In genomic region chr16:1723450-1724147, GRCh38 we compare ENCODE assay signal across 8 cellular contexts. TPM values are rescaled to one million over a fixed set of nuclear protein-coding genes. Genes with fewer than 3 reads are reported as not detected.
DNase-seq lines count a peak whose midpoint lies in the region; ATAC-seq and TF ChIP-seq lines count a peak whose summit lies in the region.

No MANE protein-coding gene starts in this region.

- peak; percentile 18 for DNase-seq in AML-193 (lab: John Stamatoyannopoulos, UW)
- peak; percentile 61 for DNase-seq in GM23248
- peak; percentile 49 for DNase-seq in brain microvascular endothelial cell
- peak; percentile 16 for DNase-seq in stimulated activated naive CD4-positive, alpha-beta T cell treated with Interleukin-2 at 50 U/mL for 16 hours (lab: John Stamatoyannopoulos, UW)
- no peak for DNase-seq in NCI-H1048 (lab: John Stamatoyannopoulos, UW)

- in situ Hi-C loops in GM23248 (cut with MboI) (no loop called here), brain microvascular endothelial cell (cut with HindIII; ENCODE audit: low pct_ligation_motif_present, low sequenced_read_pairs) (no loop called here)

- H3K4me1 ChIP-seq in GM23248 (ENCODE audit: insufficient read depth) = peaks cover 13% of the 10 kb centered on the region

- no peaks in the 10 kb centered on the region for H3K9me2 ChIP-seq in GM23248 (ENCODE audit: insufficient read depth)

- H4K20me1 ChIP-seq in GM23248 (ENCODE audit: insufficient read depth) = peaks cover 3% of the 10 kb centered on the region

- H3K4me3 ChIP-seq in GM23248 (no peak overlapping the region), brain microvascular endothelial cell (ENCODE audit: low read depth, low read length) (no peak overlapping the region)

- H3K27me3 ChIP-seq in GM23248 (replicated peaks; ENCODE audit: insufficient read depth) (no peaks in the 10 kb centered on the region), brain microvascular endothelial cell (replicated peaks) (no peaks in the 10 kb centered on the region), layer of hippocampus (ENCODE audit: control insufficient read depth, insufficient read depth, low read length) (no peaks in the 10 kb centered on the region)

- H3K27ac ChIP-seq in GM23248 (peak overlapping the region; percentile 59; the same call in 1 of the 2 replicates), brain microvascular endothelial cell (no peak overlapping the region), layer of hippocampus (ENCODE audit: low read depth, low read length) (peak overlapping the region; percentile 75)

- H3K36me3 ChIP-seq in GM23248 (ENCODE audit: low read depth) (no peaks in the 10 kb centered on the region; the same call in 1 of the 2 replicates), brain microvascular endothelial cell (replicated peaks) (peaks cover 26% of the 10 kb centered on the region)

- H3K4me2 ChIP-seq in GM23248 (ENCODE audit: unreplicated experiment) = no peak overlapping the region

- WGBS in GM23248 (ENCODE audit: low coverage in 1 of 2, low lambda C conversion rate in 2 of 2, missing lambda C conversion rate in 2 of 2), 2 experiments = 52 to 58% methylated on average over 6 of the region's 6 CpGs

- no peaks in the 10 kb centered on the region for H3K9me3 ChIP-seq in GM23248 (ENCODE audit: low read depth)

- ATAC-seq in SK-N-SH treated with all-trans-retinoic acid at 6 μM for 48 hours (peak; percentile 67), HG03097 (IDR thresholded peaks at IDR 0.05; ENCODE audit: low FRiP score, unreplicated experiment) (no peak)

- H3K9ac ChIP-seq in GM23248 = no peak overlapping the region; the same call in 1 of the 2 replicates

- peak; percentile 79 for TF ChIP-seq CTCF in brain microvascular endothelial cell (IDR thresholded peaks at IDR 0.05; ENCODE audit: low read depth, low read length, missing control alignments)

- peaks cover 4% of the 10 kb centered on the region; the same call in 1 of the 2 replicates for H3F3A ChIP-seq in GM23248 (ENCODE audit: insufficient read depth)

- H3K79me2 ChIP-seq in GM23248 (ENCODE audit: insufficient read depth) = peaks cover 87% of the 10 kb centered on the region

- H2AFZ ChIP-seq in GM23248 = no peak overlapping the region

TF ChIP-seq in SK-N-SH treated with all-trans-retinoic acid at 6 μM for 48 hours, 23 proteins besides CTCF, POLR2A, EP300 and RAD21:
- TF ChIP-seq ARNTL (CRISPR knock-in tag; IDR thresholded peaks at IDR 0.05; ENCODE audit: borderline replicate concordance, low read depth) = no peak
- no peak for TF ChIP-seq POU6F1 (CRISPR knock-in tag; IDR thresholded peaks at IDR 0.05; ENCODE audit: borderline replicate concordance, low read depth)
- TF ChIP-seq ISL1 (CRISPR knock-in tag; IDR thresholded peaks at IDR 0.05) = no peak
- no peak for TF ChIP-seq ZC3H10 (CRISPR knock-in tag; IDR thresholded peaks at IDR 0.05)
- no peak for TF ChIP-seq RARB (CRISPR knock-in tag; IDR thresholded peaks at IDR 0.05)
- TF ChIP-seq PATZ1 (CRISPR knock-in tag; IDR thresholded peaks at IDR 0.05; ENCODE audit: borderline replicate concordance) = no peak
- no peak for TF ChIP-seq GLIS3 (CRISPR knock-in tag; IDR thresholded peaks at IDR 0.05)
- TF ChIP-seq PPARA (CRISPR knock-in tag; IDR thresholded peaks at IDR 0.05; ENCODE audit: borderline replicate concordance) = no peak
- TF ChIP-seq CSDC2 (CRISPR knock-in tag; IDR thresholded peaks at IDR 0.05) = no peak
- no peak for TF ChIP-seq BACH2 (CRISPR knock-in tag; IDR thresholded peaks at IDR 0.05; ENCODE audit: borderline replicate concordance)
- TF ChIP-seq ESRRG (CRISPR knock-in tag; IDR thresholded peaks at IDR 0.05) = no peak
- no peak for TF ChIP-seq ZFP3 (CRISPR knock-in tag; IDR thresholded peaks at IDR 0.05)
- TF ChIP-seq ZFP30 (CRISPR knock-in tag; IDR thresholded peaks at IDR 0.05) = no peak
- no peak for TF ChIP-seq ZNF8 (CRISPR knock-in tag; IDR thresholded peaks at IDR 0.05)
- TF ChIP-seq ZNF565 (CRISPR knock-in tag; conservative IDR thresholded peaks at IDR 0.05; ENCODE audit: low read depth) = no peak
- no peak for TF ChIP-seq CREB5 (CRISPR knock-in tag; IDR thresholded peaks at IDR 0.05; ENCODE audit: low read depth)
- no peak for TF ChIP-seq ZNF70 (CRISPR knock-in tag; IDR thresholded peaks at IDR 0.05)
- TF ChIP-seq TSHZ2 (CRISPR knock-in tag; IDR thresholded peaks at IDR 0.05) = no peak

RNA-seq across cellular contexts. Expression of gene MAPK8IP3, which starts 17.6 kb away (rescaled TPM):
- total RNA-seq in GM23248 (2014; rRNA removed; shearing (Covaris generic)) = 28.3 and 58.9 TPM in 2 replicates
- polyA plus RNA-seq in GM23248 (2016; fragmentation: Nextera tagmentation; extraction: Ambion mirVana) = 9.1 and 10.0 TPM in 2 replicates

RNA-seq across cellular contexts. Expression of gene JPT2, which starts 45.5 kb away (rescaled TPM):
- total RNA-seq in GM23248 (2014; rRNA removed; shearing (Covaris generic)) = 51.8 and 55.9 TPM in 2 replicates
- 6.5 and 8.0 TPM in 2 replicates for polyA plus RNA-seq in GM23248 (2016; fragmentation: Nextera tagmentation; extraction: Ambion mirVana)

RNA-seq across cellular contexts. Expression of gene NME3, which starts 47.7 kb away (rescaled TPM):
- total RNA-seq in GM23248 (2014; rRNA removed; shearing (Covaris generic)) = 45.3 and 57.7 TPM in 2 replicates
- polyA plus RNA-seq in GM23248 (2016; fragmentation: Nextera tagmentation; extraction: Ambion mirVana) = 50.8 and 55.4 TPM in 2 replicates

RNA-seq across cellular contexts. Expression of gene EME2, which starts 49.0 kb away (rescaled TPM):
- total RNA-seq in GM23248 (2014; rRNA removed; shearing (Covaris generic)) = 9.3 and 12.3 TPM in 2 replicates
- 3.1 and 3.9 TPM in 2 replicates for polyA plus RNA-seq in GM23248 (2016; fragmentation: Nextera tagmentation; extraction: Ambion mirVana)

RNA-seq across cellular contexts. Expression of gene MRPS34, which starts 49.3 kb away (rescaled TPM):
- 96.5 and 99.4 TPM in 2 replicates for total RNA-seq in GM23248 (2014; rRNA removed; shearing (Covaris generic))
- polyA plus RNA-seq in GM23248 (2016; fragmentation: Nextera tagmentation; extraction: Ambion mirVana) = 113 and 119 TPM in 2 replicates
